19 cellular contexts compared by ENCODE assay signal in the genomic region with DNA sequence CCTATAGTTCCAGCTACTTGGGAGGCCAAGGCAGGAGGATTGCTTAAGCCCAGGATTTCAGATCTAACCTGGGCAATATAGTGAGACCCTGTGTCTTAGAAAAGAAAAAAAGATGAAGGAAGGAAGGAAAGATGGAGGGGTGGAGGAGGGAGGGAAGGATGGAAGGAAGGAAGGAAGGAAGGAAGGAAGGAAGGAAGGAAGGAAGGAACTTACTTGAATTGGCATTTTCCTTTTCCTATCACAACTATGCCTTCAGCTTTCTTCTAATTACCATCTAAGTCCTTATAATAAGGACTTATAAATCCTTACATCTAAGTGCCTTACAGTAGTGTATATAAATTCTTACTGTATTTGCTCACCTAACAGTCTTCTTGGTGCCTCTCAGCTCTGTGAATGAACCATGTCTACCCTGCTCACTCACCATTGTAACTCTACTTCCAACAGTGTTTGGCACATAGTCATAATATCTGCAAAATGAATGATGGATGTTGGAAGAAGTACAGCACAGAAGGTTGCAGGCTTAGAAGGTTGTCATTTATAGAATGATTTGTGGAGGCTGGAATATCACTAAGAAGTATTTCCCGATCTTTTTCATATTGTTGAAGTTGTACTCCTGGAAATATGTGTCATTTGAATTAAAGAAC.
DNase-seq lines count a peak whose midpoint lies in the region; ATAC-seq and TF ChIP-seq lines count a peak whose summit lies in the region.
"Had no signal": no experiment of that assay in that cellular context is flagged by ENCODE, and none has a peak within 500 bp of the region (broad histone marks: within the 10 kb centered on the region; RNA-seq: fewer than 3 reads in every experiment).

No MANE protein-coding gene starts in this region.

- H4K20me1 ChIP-seq in IMR-90 (ENCODE audit: insufficient read depth, low read length) = no peaks in the 10 kb centered on the region
- H4K20me1 ChIP-seq: BLaER1 treated with 17β-estradiol and CSF1 and Interleukin-3, amounts not matched to agents 10 nM and 100 nM had no signal

- H3K4me3 Mint-ChIP-seq in chondrocyte (ENCODE audit: unreplicated experiment) = no peak overlapping the region
- H3K4me3 Mint-ChIP-seq: B cell; CD8-positive, alpha-beta T cell had no signal

- H3K27ac Mint-ChIP-seq in chondrocyte (ENCODE audit: unreplicated experiment) = peak overlapping the region; percentile 11
- H3K27ac Mint-ChIP-seq: B cell; CD8-positive, alpha-beta T cell had no signal

- H3K9me1 ChIP-seq in IMR-90 (ENCODE audit: insufficient read depth, low read length) = no peaks in the 10 kb centered on the region

- BruUV-seq in IMR-90 (replicated peaks; lab: Mats Ljungman, UMichigan) = no TSS peak

- no peak for DNase-seq in Right ventricle myocardium superior
- DNase-seq in cardiac septum (ENCODE audit: low spot score) = no peak
- DNase-seq in IMR-90 = no peak
- no peak for DNase-seq in chondrocyte (ENCODE audit: low spot score)
- no peak for DNase-seq in psoas muscle
- DNase-seq in HuH-7 (ENCODE audit: low spot score) = no peak
- DNase-seq in NCI-H2081 treated with DMSO at 0.1 percent for 48 hours (lab: John Stamatoyannopoulos, UW) = no peak
- DNase-seq: 8988T; Calu3; CD8-positive, alpha-beta T cell; DMS79 treated with DMSO at 0.1 percent for 48 hours; GF-D8; GOT3; H7 had no signal

- no CpG with 5 or more reads among the region's 1 CpG for WGBS in IMR-90 (ENCODE audit: extremely low coverage in 2 of 2, insufficient read length in 1 of 2), 2 experiments
- WGBS in psoas muscle, 3 donors = 23 to 25% (median 24%) methylated on average over 1 of the region's 1 CpG

- no peak overlapping the region for H4K8ac ChIP-seq in IMR-90 (ENCODE audit: low read depth in 2 of 2, low read length in 2 of 2)

- H3K9me3 ChIP-seq in IMR-90 (ENCODE audit: control insufficient read depth, insufficient read depth, low read length) = no peaks in the 10 kb centered on the region
- no peaks in the 10 kb centered on the region for H3K9me3 ChIP-seq in psoas muscle
- H3K9me3 ChIP-seq: BLaER1 treated with 17β-estradiol and CSF1 and Interleukin-3, amounts not matched to agents 10 nM and 100 nM had no signal

- H3K27me3 Mint-ChIP-seq in chondrocyte (ENCODE audit: low read depth) = no peaks in the 10 kb centered on the region
- H3K27me3 Mint-ChIP-seq: B cell had no signal

- H3K4me3 ChIP-seq in IMR-90 (ENCODE audit: insufficient read depth, low read depth, low read length) (no peak overlapping the region), psoas muscle (no peak overlapping the region)
- H3K4me3 ChIP-seq: BLaER1 treated with 17β-estradiol and CSF1 and Interleukin-3, amounts not matched to agents 10 nM and 100 nM had no signal

- no peak overlapping the region for H3K4me2 ChIP-seq in IMR-90 (ENCODE audit: low read depth, low read length)
- H3K4me2 ChIP-seq: BLaER1 treated with 17β-estradiol and CSF1 and Interleukin-3, amounts not matched to agents 10 nM and 100 nM had no signal

- no peak overlapping the region for H4K5ac ChIP-seq in IMR-90 (ENCODE audit: low read depth, low read length)

- no peak overlapping the region for H2AK5ac ChIP-seq in IMR-90 (ENCODE audit: low read depth, low read length)

- dilution Hi-C loops in IMR-90 (cut with HindIII; ENCODE audit: low sequenced_read_pairs, unreplicated experiment) = no loop called here

- H3K79me1 ChIP-seq in IMR-90 (ENCODE audit: low read depth in 1 of 2, low read length in 2 of 2) = no peaks in the 10 kb centered on the region

- no peak for TF ChIP-seq RAD21 in IMR-90 (IDR thresholded peaks at IDR 0.05; ENCODE audit: low read length)

- intact Hi-C loops in Right ventricle myocardium superior (cut with DNase I) (no loop called here), cardiac septum (cut with DNase I) (no loop called here), IMR-90 (cut with micrococcal nuclease) (no loop called here), psoas muscle (cut with DNase I) (no loop called here)

- no peak overlapping the region for H2AFZ ChIP-seq in IMR-90 (replicated peaks; ENCODE audit: low read length, poor library complexity)

- TF ChIP-seq CTCF in IMR-90 (conservative IDR thresholded peaks at IDR 0.05; ENCODE audit: low read depth, low read length) (no peak), chondrocyte (IDR thresholded peaks at IDR 0.05) (no peak), psoas muscle (IDR thresholded peaks at IDR 0.05) (no peak)

- no peak overlapping the region for H2BK20ac ChIP-seq in IMR-90 (ENCODE audit: low read depth, low read length)

- peak overlapping the region; percentile 8 for H2BK5ac ChIP-seq in IMR-90 (ENCODE audit: low read depth, low read length, poor library complexity, severe bottlenecking)

- in situ Hi-C loops in IMR-90 (cut with MboI; ENCODE audit: low sequenced_read_pairs) = no loop called here

- CTCF ChIA-PET in IMR-90 (lab: Yijun Ruan, JAX) = no interaction called here

- H3K18ac ChIP-seq in IMR-90 (ENCODE audit: low read depth, low read length) = no peak overlapping the region

- no peaks in the 10 kb centered on the region; the same call in 1 of the 2 replicates for H3K27me3 ChIP-seq in IMR-90 (ENCODE audit: control insufficient read depth, insufficient read depth, low read length)
- no peaks in the 10 kb centered on the region for H3K27me3 ChIP-seq in psoas muscle (ENCODE audit: insufficient read depth in 3 of 3, low read length in 2 of 3)
- H3K27me3 ChIP-seq: BLaER1 treated with 17β-estradiol and CSF1 and Interleukin-3, amounts not matched to agents 10 nM and 100 nM had no signal

- no peak overlapping the region for H2BK15ac ChIP-seq in IMR-90 (ENCODE audit: low read depth, low read length)

- H2AK9ac ChIP-seq in IMR-90 (replicated peaks; ENCODE audit: low read depth, low read length, poor library complexity) = no peak overlapping the region

- no peak overlapping the region for H3K56ac ChIP-seq in IMR-90 (ENCODE audit: extremely low read depth, insufficient read depth, low read length)

- ATAC-seq in Right ventricle myocardium superior (ENCODE audit: poor library complexity) (peak; percentile 39), IMR-90 (ENCODE audit: low read depth) (no peak), psoas muscle (peak; percentile 60 to 83 (median 70)), GM18867 (IDR thresholded peaks at IDR 0.05; ENCODE audit: unreplicated experiment) (no peak)
- ATAC-seq: CD8-positive, alpha-beta T cell; HCT116; HepG2 had no signal

- H3K9ac ChIP-seq in IMR-90 (ENCODE audit: low read depth, low read length) = no peak overlapping the region
- H3K9ac ChIP-seq: BLaER1 treated with 17β-estradiol and CSF1 and Interleukin-3, amounts not matched to agents 10 nM and 100 nM had no signal

- TF ChIP-seq POLR2A in IMR-90 (IDR thresholded peaks at IDR 0.05; ENCODE audit: low read depth, low read length) = no peak

- no peaks in the 10 kb centered on the region for H3K36me3 ChIP-seq in IMR-90 (ENCODE audit: control insufficient read depth, insufficient read depth, low read length)
- no peaks in the 10 kb centered on the region for H3K36me3 ChIP-seq in psoas muscle (ENCODE audit: insufficient read depth in 1 of 2, low read depth in 1 of 2)
- H3K36me3 ChIP-seq: BLaER1 treated with 17β-estradiol and CSF1 and Interleukin-3, amounts not matched to agents 10 nM and 100 nM had no signal

- no peak overlapping the region for H3K23ac ChIP-seq in IMR-90 (ENCODE audit: low read depth, low read length)

- H3K27ac ChIP-seq in IMR-90 (ENCODE audit: insufficient read depth, low read length) (no peak overlapping the region; the same call in 1 of the 2 replicates), psoas muscle (no peak overlapping the region)
- H3K27ac ChIP-seq: BLaER1 treated with 17β-estradiol and CSF1 and Interleukin-3, amounts not matched to agents 10 nM and 100 nM had no signal

- peaks cover 39% of the 10 kb centered on the region for H3K4me1 Mint-ChIP-seq in chondrocyte (ENCODE audit: low read depth)
- H3K4me1 Mint-ChIP-seq: B cell had no signal

- no peak overlapping the region for H3K4ac ChIP-seq in IMR-90 (ENCODE audit: low read depth, low read length)

- H3K4me1 ChIP-seq in IMR-90 (ENCODE audit: control insufficient read depth, insufficient read depth, low read length) (no peaks in the 10 kb centered on the region), psoas muscle (peaks cover 40% of the 10 kb centered on the region)

- no peaks in the 10 kb centered on the region for H3K36me3 Mint-ChIP-seq in chondrocyte (ENCODE audit: low read depth)
- H3K36me3 Mint-ChIP-seq: CD8-positive, alpha-beta T cell had no signal

- no peak overlapping the region for H2BK120ac ChIP-seq in IMR-90 (ENCODE audit: low read depth, low read length)

- H4K91ac ChIP-seq in IMR-90 (ENCODE audit: insufficient read depth, low read depth, low read length) = no peak overlapping the region

- H3K9me3 Mint-ChIP-seq in chondrocyte (ENCODE audit: low read depth) = peaks cover 2% of the 10 kb centered on the region
- H3K9me3 Mint-ChIP-seq: CD8-positive, alpha-beta T cell had no signal

- POLR2A ChIA-PET in IMR-90 (lab: Charles Lee; ENCODE audit: unreplicated experiment) = no interaction called here

- H3K14ac ChIP-seq in IMR-90 (replicated peaks; ENCODE audit: low read depth, low read length) = no peak overlapping the region

TF ChIP-seq in IMR-90, 13 proteins besides CTCF, POLR2A, EP300 and RAD21:
- TF ChIP-seq RCOR1 (IDR thresholded peaks at IDR 0.05; ENCODE audit: insufficient replicate concordance, low read length) (no peak), MXI1 (IDR thresholded peaks at IDR 0.05; ENCODE audit: borderline replicate concordance, low read depth, low read length) (no peak), CEBPB (IDR thresholded peaks at IDR 0.05; ENCODE audit: low read depth, low read length) (no peak), NFE2L2 (IDR thresholded peaks at IDR 0.05; ENCODE audit: low read depth, low read length) (no peak), RFX5 (IDR thresholded peaks at IDR 0.05; ENCODE audit: low read depth, low read length) (no peak), BHLHE40 (IDR thresholded peaks at IDR 0.05; ENCODE audit: low read depth, low read length) (no peak), CHD1 (IDR thresholded peaks at IDR 0.05; ENCODE audit: low read depth, low read length) (no peak)
- TF ChIP-seq, protein P1, sequence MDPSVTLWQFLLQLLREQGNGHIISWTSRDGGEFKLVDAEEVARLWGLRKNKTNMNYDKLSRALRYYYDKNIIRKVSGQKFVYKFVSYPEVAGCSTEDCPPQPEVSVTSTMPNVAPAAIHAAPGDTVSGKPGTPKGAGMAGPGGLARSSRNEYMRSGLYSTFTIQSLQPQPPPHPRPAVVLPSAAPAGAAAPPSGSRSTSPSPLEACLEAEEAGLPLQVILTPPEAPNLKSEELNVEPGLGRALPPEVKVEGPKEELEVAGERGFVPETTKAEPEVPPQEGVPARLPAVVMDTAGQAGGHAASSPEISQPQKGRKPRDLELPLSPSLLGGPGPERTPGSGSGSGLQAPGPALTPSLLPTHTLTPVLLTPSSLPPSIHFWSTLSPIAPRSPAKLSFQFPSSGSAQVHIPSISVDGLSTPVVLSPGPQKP (IDR thresholded peaks at IDR 0.05; ENCODE audit: borderline replicate concordance, low read depth, low read length) = no peak

Comparison
In these comparisons a context has a peak if more than half of its experiments do, and no peak if none do; other contexts are left out.
1. ATAC-seq: peak in Right ventricle myocardium superior (single experiment) and psoas muscle (4 of 4); none in IMR-90 (single experiment) and GM18867 (single experiment).